In the genomic region with DNA sequence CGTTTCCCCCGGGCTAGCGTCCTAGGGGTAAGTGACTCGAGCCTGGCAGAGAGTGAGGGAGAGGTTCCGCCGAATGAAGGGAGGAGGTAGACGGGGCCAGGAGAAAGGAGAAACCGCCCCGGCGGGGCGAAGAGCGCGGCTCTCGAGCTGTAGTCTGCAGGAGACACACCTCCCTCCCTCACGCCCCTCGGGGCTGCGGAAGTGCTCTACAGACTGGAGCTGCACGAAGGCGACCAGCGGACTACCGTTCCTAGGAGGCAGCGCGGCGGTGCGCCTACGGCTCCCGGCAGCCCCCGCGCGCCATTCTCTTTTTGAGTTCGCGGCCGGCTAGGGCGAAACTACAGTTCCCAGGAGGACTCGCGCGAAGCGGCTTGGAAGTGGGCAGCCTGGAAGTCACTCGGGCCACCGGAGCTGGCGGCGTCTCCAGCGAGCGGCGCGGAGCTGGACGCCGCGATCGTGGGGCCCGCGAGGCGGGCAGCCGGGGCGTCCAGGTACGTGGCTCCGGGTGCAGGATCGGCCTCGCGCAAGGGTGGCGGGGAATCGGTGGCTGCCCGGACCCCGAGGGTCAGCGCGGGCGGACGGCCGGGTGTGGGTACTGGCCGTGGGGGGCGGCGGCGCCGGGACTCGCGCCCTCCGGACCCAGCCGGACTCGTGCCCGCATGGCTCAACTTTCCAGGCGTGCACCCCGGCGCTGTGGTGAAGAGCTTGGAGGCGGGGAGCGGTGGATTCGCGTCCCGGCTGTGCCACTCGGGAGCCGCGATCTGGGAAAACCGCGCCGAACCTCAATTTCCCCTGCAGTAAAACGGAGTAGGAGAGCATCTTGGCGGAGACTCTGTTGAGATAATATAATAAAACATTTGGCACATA, we compare ENCODE assay signal across 1 cellular context.
A peak's percentile ranks its signal among the peaks of the same experiment; 100 is the strongest.
TF ChIP-seq lines count a peak whose summit lies in the region.

A gene with protein sequence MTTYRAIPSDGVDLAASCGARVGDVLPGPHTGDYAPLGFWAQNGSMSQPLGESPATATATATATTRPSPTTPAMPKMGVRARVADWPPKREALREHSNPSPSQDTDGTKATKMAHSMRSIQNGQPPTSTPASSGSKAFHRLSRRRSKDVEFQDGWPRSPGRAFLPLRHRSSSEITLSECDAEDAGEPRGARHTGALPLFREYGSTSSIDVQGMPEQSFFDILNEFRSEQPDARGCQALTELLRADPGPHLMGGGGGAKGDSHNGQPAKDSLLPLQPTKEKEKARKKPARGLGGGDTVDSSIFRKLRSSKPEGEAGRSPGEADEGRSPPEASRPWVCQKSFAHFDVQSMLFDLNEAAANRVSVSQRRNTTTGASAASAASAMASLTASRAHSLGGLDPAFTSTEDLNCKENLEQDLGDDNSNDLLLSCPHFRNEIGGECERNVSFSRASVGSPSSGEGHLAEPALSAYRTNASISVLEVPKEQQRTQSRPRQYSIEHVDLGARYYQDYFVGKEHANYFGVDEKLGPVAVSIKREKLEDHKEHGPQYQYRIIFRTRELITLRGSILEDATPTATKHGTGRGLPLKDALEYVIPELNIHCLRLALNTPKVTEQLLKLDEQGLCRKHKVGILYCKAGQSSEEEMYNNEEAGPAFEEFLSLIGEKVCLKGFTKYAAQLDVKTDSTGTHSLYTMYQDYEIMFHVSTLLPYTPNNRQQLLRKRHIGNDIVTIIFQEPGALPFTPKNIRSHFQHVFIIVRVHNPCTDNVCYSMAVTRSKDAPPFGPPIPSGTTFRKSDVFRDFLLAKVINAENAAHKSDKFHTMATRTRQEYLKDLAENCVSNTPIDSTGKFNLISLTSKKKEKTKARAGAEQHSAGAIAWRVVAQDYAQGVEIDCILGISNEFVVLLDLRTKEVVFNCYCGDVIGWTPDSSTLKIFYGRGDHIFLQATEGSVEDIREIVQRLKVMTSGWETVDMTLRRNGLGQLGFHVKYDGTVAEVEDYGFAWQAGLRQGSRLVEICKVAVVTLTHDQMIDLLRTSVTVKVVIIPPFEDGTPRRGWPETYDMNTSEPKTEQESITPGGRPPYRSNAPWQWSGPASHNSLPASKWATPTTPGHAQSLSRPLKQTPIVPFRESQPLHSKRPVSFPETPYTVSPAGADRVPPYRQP (N-terminal part only) (plus strand): TSS at position 341 of the 867 bp plus-strand sequence. CDS start 174,358 bp downstream, outside the sequence.

TF ChIP-seq in HepG2, 621 proteins besides CTCF, POLR2A, EP300 and RAD21 (continued from another document and continues in another):
- TF ChIP-seq, protein P1, sequence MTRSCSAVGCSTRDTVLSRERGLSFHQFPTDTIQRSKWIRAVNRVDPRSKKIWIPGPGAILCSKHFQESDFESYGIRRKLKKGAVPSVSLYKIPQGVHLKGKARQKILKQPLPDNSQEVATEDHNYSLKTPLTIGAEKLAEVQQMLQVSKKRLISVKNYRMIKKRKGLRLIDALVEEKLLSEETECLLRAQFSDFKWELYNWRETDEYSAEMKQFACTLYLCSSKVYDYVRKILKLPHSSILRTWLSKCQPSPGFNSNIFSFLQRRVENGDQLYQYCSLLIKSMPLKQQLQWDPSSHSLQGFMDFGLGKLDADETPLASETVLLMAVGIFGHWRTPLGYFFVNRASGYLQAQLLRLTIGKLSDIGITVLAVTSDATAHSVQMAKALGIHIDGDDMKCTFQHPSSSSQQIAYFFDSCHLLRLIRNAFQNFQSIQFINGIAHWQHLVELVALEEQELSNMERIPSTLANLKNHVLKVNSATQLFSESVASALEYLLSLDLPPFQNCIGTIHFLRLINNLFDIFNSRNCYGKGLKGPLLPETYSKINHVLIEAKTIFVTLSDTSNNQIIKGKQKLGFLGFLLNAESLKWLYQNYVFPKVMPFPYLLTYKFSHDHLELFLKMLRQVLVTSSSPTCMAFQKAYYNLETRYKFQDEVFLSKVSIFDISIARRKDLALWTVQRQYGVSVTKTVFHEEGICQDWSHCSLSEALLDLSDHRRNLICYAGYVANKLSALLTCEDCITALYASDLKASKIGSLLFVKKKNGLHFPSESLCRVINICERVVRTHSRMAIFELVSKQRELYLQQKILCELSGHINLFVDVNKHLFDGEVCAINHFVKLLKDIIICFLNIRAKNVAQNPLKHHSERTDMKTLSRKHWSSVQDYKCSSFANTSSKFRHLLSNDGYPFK (CRISPR knock-in tag; IDR thresholded peaks at IDR 0.05; ENCODE audit: borderline replicate concordance): no peak; the same call in 1 of the 2 replicates
- no peak for TF ChIP-seq CCAR2 (optimal IDR thresholded peaks at IDR 0.05; ENCODE audit: low read depth, low read length)
- TF ChIP-seq ZNF256 (CRISPR knock-in tag; conservative IDR thresholded peaks at IDR 0.05): no peak
- peak; percentile 61; the same call in 1 of the 2 replicates for TF ChIP-seq FOXK1 (CRISPR knock-in tag; IDR thresholded peaks at IDR 0.05; ENCODE audit: borderline replicate concordance, low read depth)
- TF ChIP-seq, protein P2, sequence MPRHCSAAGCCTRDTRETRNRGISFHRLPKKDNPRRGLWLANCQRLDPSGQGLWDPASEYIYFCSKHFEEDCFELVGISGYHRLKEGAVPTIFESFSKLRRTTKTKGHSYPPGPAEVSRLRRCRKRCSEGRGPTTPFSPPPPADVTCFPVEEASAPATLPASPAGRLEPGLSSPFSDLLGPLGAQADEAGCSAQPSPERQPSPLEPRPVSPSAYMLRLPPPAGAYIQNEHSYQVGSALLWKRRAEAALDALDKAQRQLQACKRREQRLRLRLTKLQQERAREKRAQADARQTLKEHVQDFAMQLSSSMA (CRISPR knock-in tag; IDR thresholded peaks at IDR 0.05): no peak
- TF ChIP-seq SOX13 (IDR thresholded peaks at IDR 0.05): no peak
- TF ChIP-seq SOX13 (CRISPR knock-in tag; conservative IDR thresholded peaks at IDR 0.05 in 1 of 2, IDR thresholded peaks at IDR 0.05 in 1 of 2): peak in 1 of 2 experiments; percentile 25; a peak in 1 of 4 replicates
- TF ChIP-seq ATF7 (IDR thresholded peaks at IDR 0.05): no peak
- TF ChIP-seq ATF7 (CRISPR knock-in tag; IDR thresholded peaks at IDR 0.05): peak; percentile 66; the same call in 1 of the 2 replicates
- no peak for TF ChIP-seq PHB2 (IDR thresholded peaks at IDR 0.05; ENCODE audit: partially characterized antibody)
- TF ChIP-seq SNAPC2 (CRISPR knock-in tag; IDR thresholded peaks at IDR 0.05): 0 out of 2 replicates have a peak, but pooled peaks have one; percentile 28
- TF ChIP-seq MED1 (CRISPR knock-in tag; IDR thresholded peaks at IDR 0.05): peak; percentile 44
- no peak for TF ChIP-seq ZNF446 (CRISPR knock-in tag; IDR thresholded peaks at IDR 0.05)
- 0 out of 2 replicates have a peak, but pooled peaks have one; percentile 14 for TF ChIP-seq MTA1 (CRISPR knock-in tag; IDR thresholded peaks at IDR 0.05; ENCODE audit: borderline replicate concordance)
- no peak for TF ChIP-seq ZNF75D (CRISPR knock-in tag; IDR thresholded peaks at IDR 0.05; ENCODE audit: borderline replicate concordance)
- TF ChIP-seq CBX5 (CRISPR knock-in tag; IDR thresholded peaks at IDR 0.05; ENCODE audit: borderline replicate concordance): no peak; the same call in 1 of the 2 replicates
- TF ChIP-seq ZNF205 (CRISPR knock-in tag; IDR thresholded peaks at IDR 0.05): 0 out of 2 replicates have a peak, but pooled peaks have one; percentile 4
- 0 out of 2 replicates have a peak, but pooled peaks have one; percentile 76 for TF ChIP-seq ZC3H13 (CRISPR knock-in tag; IDR thresholded peaks at IDR 0.05)
- peak; percentile 61; the same call in 1 of the 2 replicates for TF ChIP-seq CCDC6 (CRISPR knock-in tag; IDR thresholded peaks at IDR 0.05)
- 0 out of 2 replicates have a peak, but pooled peaks have one; percentile 36 for TF ChIP-seq ARNT2 (CRISPR knock-in tag; IDR thresholded peaks at IDR 0.05; ENCODE audit: low read depth)
- 0 out of 2 replicates have a peak, but pooled peaks have one; percentile 18 for TF ChIP-seq ZNF772 (CRISPR knock-in tag; IDR thresholded peaks at IDR 0.05)
- peak; percentile 54 for TF ChIP-seq ZFX (CRISPR knock-in tag; IDR thresholded peaks at IDR 0.05; ENCODE audit: low read depth)
- TF ChIP-seq TEAD3 (CRISPR knock-in tag; optimal IDR thresholded peaks at IDR 0.05; ENCODE audit: borderline replicate concordance): peak; percentile 54
- TF ChIP-seq NCOR1 (IDR thresholded peaks at IDR 0.05; ENCODE audit: borderline replicate concordance, low read length): peak; percentile 6; the same call in 1 of the 2 replicates
- TF ChIP-seq ZNF883 (CRISPR knock-in tag; IDR thresholded peaks at IDR 0.05; ENCODE audit: not compliant biosample characterization): peak; percentile 36
- TF ChIP-seq MAZ (IDR thresholded peaks at IDR 0.05; ENCODE audit: borderline replicate concordance, low read depth, low read length): no peak
- TF ChIP-seq MAZ (CRISPR knock-in tag; IDR thresholded peaks at IDR 0.05; ENCODE audit: low read depth): peak; percentile 73
- no peak for TF ChIP-seq ZNF644 (CRISPR knock-in tag; IDR thresholded peaks at IDR 0.05; ENCODE audit: low read depth)
- TF ChIP-seq TBX2 (CRISPR knock-in tag; IDR thresholded peaks at IDR 0.05; ENCODE audit: borderline replicate concordance): peak; percentile 17; the same call in 1 of the 2 replicates
- TF ChIP-seq, protein P3, sequence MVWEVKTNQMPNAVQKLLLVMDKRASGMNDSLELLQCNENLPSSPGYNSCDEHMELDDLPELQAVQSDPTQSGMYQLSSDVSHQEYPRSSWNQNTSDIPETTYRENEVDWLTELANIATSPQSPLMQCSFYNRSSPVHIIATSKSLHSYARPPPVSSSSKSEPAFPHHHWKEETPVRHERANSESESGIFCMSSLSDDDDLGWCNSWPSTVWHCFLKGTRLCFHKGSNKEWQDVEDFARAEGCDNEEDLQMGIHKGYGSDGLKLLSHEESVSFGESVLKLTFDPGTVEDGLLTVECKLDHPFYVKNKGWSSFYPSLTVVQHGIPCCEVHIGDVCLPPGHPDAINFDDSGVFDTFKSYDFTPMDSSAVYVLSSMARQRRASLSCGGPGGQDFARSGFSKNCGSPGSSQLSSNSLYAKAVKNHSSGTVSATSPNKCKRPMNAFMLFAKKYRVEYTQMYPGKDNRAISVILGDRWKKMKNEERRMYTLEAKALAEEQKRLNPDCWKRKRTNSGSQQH (CRISPR knock-in tag; IDR thresholded peaks at IDR 0.05; ENCODE audit: low read depth): 0 out of 2 replicates have a peak, but pooled peaks have one; percentile 87
- TF ChIP-seq SP1 (IDR thresholded peaks at IDR 0.05): no peak
- TF ChIP-seq SP1 (CRISPR knock-in tag; IDR thresholded peaks at IDR 0.05): 0 out of 2 replicates have a peak, but pooled peaks have one; percentile 39
- TF ChIP-seq HDAC2 (CRISPR knock-in tag; IDR thresholded peaks at IDR 0.05): peak; percentile 23; the same call in 1 of the 2 replicates
- no peak for TF ChIP-seq HMGA1 (CRISPR knock-in tag; conservative IDR thresholded peaks at IDR 0.05)
- no peak for TF ChIP-seq SSRP1 (CRISPR knock-in tag; IDR thresholded peaks at IDR 0.05)
- TF ChIP-seq KMT2B (CRISPR knock-in tag; IDR thresholded peaks at IDR 0.05): peak; percentile 74
- TF ChIP-seq, protein P4, sequence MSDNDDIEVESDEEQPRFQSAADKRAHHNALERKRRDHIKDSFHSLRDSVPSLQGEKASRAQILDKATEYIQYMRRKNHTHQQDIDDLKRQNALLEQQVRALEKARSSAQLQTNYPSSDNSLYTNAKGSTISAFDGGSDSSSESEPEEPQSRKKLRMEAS (IDR thresholded peaks at IDR 0.05): no peak; the same call in none of the 2 replicates
- TF ChIP-seq, protein P5, sequence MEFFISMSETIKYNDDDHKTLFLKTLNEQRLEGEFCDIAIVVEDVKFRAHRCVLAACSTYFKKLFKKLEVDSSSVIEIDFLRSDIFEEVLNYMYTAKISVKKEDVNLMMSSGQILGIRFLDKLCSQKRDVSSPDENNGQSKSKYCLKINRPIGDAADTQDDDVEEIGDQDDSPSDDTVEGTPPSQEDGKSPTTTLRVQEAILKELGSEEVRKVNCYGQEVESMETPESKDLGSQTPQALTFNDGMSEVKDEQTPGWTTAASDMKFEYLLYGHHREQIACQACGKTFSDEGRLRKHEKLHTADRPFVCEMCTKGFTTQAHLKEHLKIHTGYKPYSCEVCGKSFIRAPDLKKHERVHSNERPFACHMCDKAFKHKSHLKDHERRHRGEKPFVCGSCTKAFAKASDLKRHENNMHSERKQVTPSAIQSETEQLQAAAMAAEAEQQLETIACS (CRISPR knock-in tag; IDR thresholded peaks at IDR 0.05): peak; percentile 86
- peak; percentile 59; the same call in 1 of the 2 replicates for TF ChIP-seq NCOA1 (CRISPR knock-in tag; IDR thresholded peaks at IDR 0.05)
- TF ChIP-seq ZNF274 (CRISPR knock-in tag; IDR thresholded peaks at IDR 0.05): peak; percentile 16; the same call in 1 of the 2 replicates
- TF ChIP-seq, protein P6, sequence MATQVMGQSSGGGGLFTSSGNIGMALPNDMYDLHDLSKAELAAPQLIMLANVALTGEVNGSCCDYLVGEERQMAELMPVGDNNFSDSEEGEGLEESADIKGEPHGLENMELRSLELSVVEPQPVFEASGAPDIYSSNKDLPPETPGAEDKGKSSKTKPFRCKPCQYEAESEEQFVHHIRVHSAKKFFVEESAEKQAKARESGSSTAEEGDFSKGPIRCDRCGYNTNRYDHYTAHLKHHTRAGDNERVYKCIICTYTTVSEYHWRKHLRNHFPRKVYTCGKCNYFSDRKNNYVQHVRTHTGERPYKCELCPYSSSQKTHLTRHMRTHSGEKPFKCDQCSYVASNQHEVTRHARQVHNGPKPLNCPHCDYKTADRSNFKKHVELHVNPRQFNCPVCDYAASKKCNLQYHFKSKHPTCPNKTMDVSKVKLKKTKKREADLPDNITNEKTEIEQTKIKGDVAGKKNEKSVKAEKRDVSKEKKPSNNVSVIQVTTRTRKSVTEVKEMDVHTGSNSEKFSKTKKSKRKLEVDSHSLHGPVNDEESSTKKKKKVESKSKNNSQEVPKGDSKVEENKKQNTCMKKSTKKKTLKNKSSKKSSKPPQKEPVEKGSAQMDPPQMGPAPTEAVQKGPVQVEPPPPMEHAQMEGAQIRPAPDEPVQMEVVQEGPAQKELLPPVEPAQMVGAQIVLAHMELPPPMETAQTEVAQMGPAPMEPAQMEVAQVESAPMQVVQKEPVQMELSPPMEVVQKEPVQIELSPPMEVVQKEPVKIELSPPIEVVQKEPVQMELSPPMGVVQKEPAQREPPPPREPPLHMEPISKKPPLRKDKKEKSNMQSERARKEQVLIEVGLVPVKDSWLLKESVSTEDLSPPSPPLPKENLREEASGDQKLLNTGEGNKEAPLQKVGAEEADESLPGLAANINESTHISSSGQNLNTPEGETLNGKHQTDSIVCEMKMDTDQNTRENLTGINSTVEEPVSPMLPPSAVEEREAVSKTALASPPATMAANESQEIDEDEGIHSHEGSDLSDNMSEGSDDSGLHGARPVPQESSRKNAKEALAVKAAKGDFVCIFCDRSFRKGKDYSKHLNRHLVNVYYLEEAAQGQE (IDR thresholded peaks at IDR 0.05; ENCODE audit: borderline replicate concordance in 1 of 2, low read depth in 1 of 2, low read length in 2 of 2): peak in 1 of 2 experiments; percentile 21; a peak in 1 of 4 replicates
- no peak for TF ChIP-seq TCF12 (IDR thresholded peaks at IDR 0.05)
- no peak for TF ChIP-seq TCF12 (CRISPR knock-in tag; IDR thresholded peaks at IDR 0.05)
- TF ChIP-seq MAFK (conservative IDR thresholded peaks at IDR 0.05 in 1 of 2, IDR thresholded peaks at IDR 0.05 in 1 of 2; ENCODE audit: low read length in 2 of 2): no peak
- TF ChIP-seq SP4 (CRISPR knock-in tag; IDR thresholded peaks at IDR 0.05): peak; percentile 73; the same call in 1 of the 2 replicates
- peak; percentile 25; the same call in 1 of the 2 replicates for TF ChIP-seq KDM2A (CRISPR knock-in tag; IDR thresholded peaks at IDR 0.05; ENCODE audit: borderline replicate concordance, low read depth)
- peak; percentile 25; the same call in 1 of the 2 replicates for TF ChIP-seq FOXO1 (CRISPR knock-in tag; IDR thresholded peaks at IDR 0.05)
- TF ChIP-seq DMAP1 (CRISPR knock-in tag; IDR thresholded peaks at IDR 0.05): peak; percentile 39; the same call in 1 of the 2 replicates
- peak; percentile 7 for TF ChIP-seq ZNF781 (CRISPR knock-in tag; IDR thresholded peaks at IDR 0.05; ENCODE audit: borderline replicate concordance, not compliant biosample characterization)
- peak; percentile 85 for TF ChIP-seq POLR2G (IDR thresholded peaks at IDR 0.05; ENCODE audit: low read depth, low read length)
